Comparison of ENCODE assay signal across 13 cellular contexts in the genomic region with DNA sequence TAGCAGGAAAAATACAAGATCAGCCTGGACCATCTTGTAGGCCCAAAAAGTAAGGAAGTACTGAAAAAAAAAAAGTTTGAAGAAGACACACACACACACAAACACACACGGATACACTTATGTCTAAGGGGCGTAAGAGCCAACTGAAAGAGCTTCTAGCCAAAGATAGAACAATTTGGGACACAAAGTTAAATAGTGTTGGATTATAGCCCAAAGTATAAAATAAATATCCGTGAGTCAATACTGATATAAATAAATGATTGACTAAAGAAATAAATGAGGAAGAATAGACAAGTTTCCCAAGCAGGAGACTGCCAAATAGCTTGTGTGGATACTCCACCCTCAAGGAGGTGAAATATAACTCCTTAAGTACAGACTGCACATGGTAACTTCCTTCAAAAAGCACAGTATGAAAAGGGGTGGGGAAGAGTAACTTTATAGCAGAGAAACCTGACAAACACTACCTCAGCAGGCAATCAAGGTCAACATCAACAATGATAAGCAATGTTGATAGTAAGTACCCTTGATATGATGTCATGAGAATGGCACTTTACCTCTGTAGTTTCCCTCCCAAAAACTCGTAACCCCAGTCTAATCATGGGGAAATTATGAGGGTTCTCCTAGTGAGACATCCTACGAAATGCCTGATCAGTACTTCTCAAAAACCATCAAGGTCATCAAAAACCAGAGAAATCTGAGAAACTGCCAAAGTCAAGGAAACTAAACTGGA.
"Had no signal": no experiment of that assay in that cellular context is flagged by ENCODE, and none has a peak within 500 bp of the region (broad histone marks: within the 10 kb centered on the region; RNA-seq: fewer than 3 reads in every experiment).

No MANE protein-coding gene starts in this region.

- H3K36me3 ChIP-seq: breast epithelium, esophagus muscularis mucosa, left ventricle myocardium inferior, right atrium auricular region had no signal

- ATAC-seq: activated T-cell treated with anti-CD3 and anti-CD28 coated beads, Interleukin-2, amount 50 U/mL, for 4 hours; stimulated activated naive B cell treated with anti-CD40 and anti-IgM and Interleukin-4, amounts not matched to agents 10 μg/mL and 1 μg/mL and 100 μg/mL, for 72 hours had no signal

- DNase-seq: activated CD4-positive, alpha-beta memory T cell treated with anti-CD3 and anti-CD28 coated beads for 36 hours; activated gamma-delta T cell treated with Interleukin-2 at 50 U/mL for 16 hours; activated naive CD8-positive, alpha-beta T cell treated with anti-CD3 and anti-CD28 coated beads, Interleukin-2, amount 10 ng/mL, durations not matched to agents 7 days and 5 days; activated T-cell treated with anti-CD3 and anti-CD28 coated beads, Interleukin-2, amount 50 U/mL, for 4 hours; anterior cingulate cortex; foreskin fibroblast; left ventricle myocardium inferior; mesenchymal stem cell; stimulated activated naive B cell treated with anti-CD40 and anti-IgM and Interleukin-4, amounts not matched to agents 10 μg/mL and 1 μg/mL and 100 μg/mL, for 72 hours had no signal

- H3K4me2 ChIP-seq: smooth muscle cell had no signal

- H3K27me3 ChIP-seq: breast epithelium, esophagus muscularis mucosa, right atrium auricular region had no signal

- H3K4me3 ChIP-seq: breast epithelium, esophagus muscularis mucosa, left ventricle myocardium inferior, right atrium auricular region, smooth muscle cell had no signal

- H3K9me3 ChIP-seq: breast epithelium, esophagus muscularis mucosa, left ventricle myocardium inferior, right atrium auricular region had no signal

- H3K27ac ChIP-seq: breast epithelium, esophagus muscularis mucosa, left ventricle myocardium inferior, right atrium auricular region had no signal

- H3K4me1 ChIP-seq: breast epithelium, esophagus muscularis mucosa, left ventricle myocardium inferior, right atrium auricular region had no signal
